7 cellular contexts compared by ENCODE assay signal in the genomic region with DNA sequence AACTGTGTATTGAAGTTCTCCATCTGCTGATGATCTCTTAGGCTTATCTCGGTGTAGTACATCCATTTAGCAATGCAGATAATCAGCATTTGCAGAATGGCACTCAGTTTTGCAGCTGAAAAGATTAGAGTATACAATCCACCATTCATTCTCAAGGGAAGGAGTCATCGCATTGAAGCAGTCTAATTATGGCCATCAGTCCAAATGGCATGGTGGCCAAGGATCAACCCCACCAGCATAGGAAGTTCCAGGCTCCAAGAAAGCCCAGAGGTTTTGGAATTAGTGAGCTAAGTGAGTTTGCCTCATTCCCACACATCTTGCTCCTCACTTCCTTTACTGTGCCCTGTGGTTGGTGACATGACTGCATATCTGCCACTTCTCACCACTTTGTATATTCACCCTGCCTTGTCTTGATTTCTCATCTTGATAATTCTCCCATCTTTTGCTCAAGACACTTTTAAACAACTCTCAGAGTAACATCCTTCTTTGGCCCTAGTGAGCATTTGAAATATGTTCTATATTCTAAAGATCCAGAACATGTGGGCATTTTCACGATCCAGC.
"Had no signal": no experiment of that assay in that cellular context is flagged by ENCODE, and none has a peak within 500 bp of the region (broad histone marks: within the 10 kb centered on the region; RNA-seq: fewer than 3 reads in every experiment).

No MANE protein-coding gene starts in this region.

- H2AFZ ChIP-seq: GM23338 had no signal

- H3K4me3 ChIP-seq: GM23338 had no signal

- DNase-seq: H9, HCEC 1CT, IMR-90 had no signal

- H3K4me2 ChIP-seq: GM23338 had no signal

- FAIRE-seq: H1, H54, HTR-8/SVneo had no signal
